1 cellular context compared by ENCODE assay signal in the genomic region with DNA sequence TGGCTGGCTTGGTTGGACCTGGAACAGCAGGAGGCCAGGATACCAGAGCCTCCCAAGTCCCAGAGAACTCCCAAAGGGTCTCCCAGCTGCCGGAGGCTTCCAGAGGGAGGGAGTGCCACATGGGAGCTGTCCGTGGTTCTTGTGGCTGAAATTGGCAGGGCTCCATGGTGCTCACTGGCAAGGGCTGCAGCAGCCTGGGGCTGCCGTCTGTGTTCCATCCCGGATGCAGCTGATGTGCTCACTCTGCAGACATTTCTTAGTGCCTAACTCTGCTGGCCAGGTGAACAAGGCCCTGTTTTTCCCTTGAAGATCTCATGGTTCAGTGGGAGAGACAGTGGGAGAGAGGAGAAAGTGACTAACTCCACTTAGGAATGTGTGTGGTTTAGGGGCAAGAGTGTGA.
A peak's percentile ranks its signal among the peaks of the same experiment; 100 is the strongest.
TF ChIP-seq lines count a peak whose summit lies in the region.

No MANE protein-coding gene starts in this region.

TF ChIP-seq in HepG2, 621 proteins besides CTCF, POLR2A, EP300 and RAD21 (continued from another document):
- TF ChIP-seq REST (IDR thresholded peaks at IDR 0.05; ENCODE audit: borderline replicate concordance in 1 of 2, low read depth in 1 of 2, low read length in 2 of 2) (peak; percentile 60 to 90), ZNF768 (CRISPR knock-in tag; IDR thresholded peaks at IDR 0.05) (no peak), ZNF496 (CRISPR knock-in tag; IDR thresholded peaks at IDR 0.05; ENCODE audit: insufficient replicate concordance) (no peak), MIER2 (CRISPR knock-in tag; IDR thresholded peaks at IDR 0.05) (peak; percentile 88), ZSCAN31 (CRISPR knock-in tag; IDR thresholded peaks at IDR 0.05; ENCODE audit: low read depth) (no peak)
